In genomic region chr4:35793766-35794165, GRCh38 we compare ENCODE assay signal across 23 cellular contexts.
"Had no signal": no experiment of that assay in that cellular context is flagged by ENCODE, and none has a peak within 500 bp of the region (broad histone marks: within the 10 kb centered on the region; RNA-seq: fewer than 3 reads in every experiment).

No MANE protein-coding gene starts in this region.

- DNase-seq: hypothalamus; immature natural killer cell; left ventricle myocardium inferior; naive thymus-derived CD8-positive, alpha-beta T cell; nucleus accumbens; pancreas; posterior cingulate gyrus; retina; right cardiac atrium; spleen; stimulated activated CD4-positive, alpha-beta T cell treated with anti-CD3 and anti-CD28 coated beads, Interleukin-4, amount 100 ng/mL, for 24 hours; stimulated activated naive CD4-positive, alpha-beta T cell; tibial artery; uterus had no signal

- H3K27ac Mint-ChIP-seq: immature natural killer cell; naive thymus-derived CD8-positive, alpha-beta T cell; nephron; stimulated activated effector memory CD8-positive, alpha-beta T cell treated with anti-CD3 and anti-CD28 coated beads, Interleukin-12 subunit alpha, Interleukin-12 subunit beta, amount 100 ng/mL, for 72 hours; stimulated activated naive CD8-positive, alpha-beta T cell treated with anti-CD3 and anti-CD28 coated beads, Interleukin-15, Interleukin-2, amounts not matched to agents 100 ng/mL and 50 ng/mL, for 24 hours had no signal

- H3K27me3 Mint-ChIP-seq: naive thymus-derived CD8-positive, alpha-beta T cell; stimulated activated naive CD8-positive, alpha-beta T cell treated with anti-CD3 and anti-CD28 coated beads, Interleukin-15, Interleukin-2, amounts not matched to agents 100 ng/mL and 50 ng/mL, for 24 hours had no signal

- H3K36me3 Mint-ChIP-seq: stimulated activated effector memory CD8-positive, alpha-beta T cell treated with anti-CD3 and anti-CD28 coated beads, Interleukin-12 subunit alpha, Interleukin-12 subunit beta, amount 100 ng/mL, for 72 hours had no signal

- ATAC-seq: naive thymus-derived CD8-positive, alpha-beta T cell; pancreas; right cardiac atrium; sciatic nerve; stimulated activated effector memory CD8-positive, alpha-beta T cell treated with anti-CD3 and anti-CD28 coated beads, Interleukin-12 subunit alpha, Interleukin-12 subunit beta, amount 100 ng/mL, for 72 hours had no signal

- H3K4me1 Mint-ChIP-seq: immature natural killer cell; naive thymus-derived CD8-positive, alpha-beta T cell; nephron; neural crest cell; stimulated activated effector memory CD8-positive, alpha-beta T cell treated with anti-CD3 and anti-CD28 coated beads, Interleukin-12 subunit alpha, Interleukin-12 subunit beta, amount 100 ng/mL, for 72 hours had no signal

- H3K4me3 Mint-ChIP-seq: immature natural killer cell; naive thymus-derived CD8-positive, alpha-beta T cell; nephron; neural crest cell; stimulated activated effector memory CD8-positive, alpha-beta T cell treated with anti-CD3 and anti-CD28 coated beads, Interleukin-12 subunit alpha, Interleukin-12 subunit beta, amount 100 ng/mL, for 72 hours; stimulated activated naive CD8-positive, alpha-beta T cell treated with anti-CD3 and anti-CD28 coated beads, Interleukin-15, Interleukin-2, amounts not matched to agents 100 ng/mL and 50 ng/mL, for 24 hours had no signal

- H3K27ac ChIP-seq: left ventricle myocardium inferior, pancreas, prostate gland, skin epidermis, spleen, suprapubic skin, thoracic aorta, tibial artery, uterus had no signal
